ENCODE assay signal across 15 cellular contexts in the genomic region with DNA sequence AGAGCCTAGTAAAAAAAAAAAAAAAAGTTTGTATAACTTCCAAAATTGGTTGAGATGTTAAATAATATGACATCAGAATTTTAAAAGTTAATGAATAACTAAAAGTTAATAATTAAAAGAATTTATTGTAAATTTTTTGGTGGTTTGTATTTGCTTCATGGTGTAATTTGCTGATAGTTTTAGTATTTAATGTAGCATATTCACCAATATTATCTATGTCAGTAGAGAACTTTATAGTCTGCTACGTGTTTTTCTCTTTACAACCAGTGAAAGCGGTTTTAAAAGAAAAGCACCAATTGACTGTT. TPM values are rescaled to one million over a fixed set of nuclear protein-coding genes. Genes with fewer than 3 reads are reported as not detected.
A peak's percentile ranks its signal among the peaks of the same experiment; 100 is the strongest.
DNase-seq lines count a peak whose midpoint lies in the region; ATAC-seq, FAIRE-seq and TF ChIP-seq lines count a peak whose summit lies in the region.
"Had no signal": no experiment of that assay in that cellular context is flagged by ENCODE, and none has a peak within 500 bp of the region (broad histone marks: within the 10 kb centered on the region; RNA-seq: fewer than 3 reads in every experiment).

No MANE protein-coding gene starts in this region.

- peak overlapping the region; percentile 61 for H3K4me2 ChIP-seq in hepatocyte

- ATAC-seq in GM18907 (IDR thresholded peaks at IDR 0.05; ENCODE audit: unreplicated experiment) (peak; percentile 3), Panc1 (no peak)

- intact Hi-C loops in Panc1 (cut with micrococcal nuclease; ENCODE audit: unreplicated experiment) = loop anchor here (2.0 kb wide), 1 partner anchor 116 kb away; no protein-coding TSS in a partner anchor

- H3K79me2 ChIP-seq in hepatocyte = no peaks in the 10 kb centered on the region

- POLR2A ChIA-PET in Panc1 (lab: Charles Lee) = no interaction called here

- BruUV-seq in Panc1 (replicated peaks; lab: Mats Ljungman, UMichigan) = no TSS peak

- CTCF ChIA-PET in Panc1 (lab: Charles Lee) = interaction anchor here (1.5 kb wide), 1 partner anchor 13 kb away, joined by 3 read pairs; no protein-coding TSS in a partner anchor

- H3K36me3 ChIP-seq in Panc1 (ENCODE audit: control insufficient read depth, insufficient read depth, low read length) (no peaks in the 10 kb centered on the region; the same call in 1 of the 2 replicates), hepatocyte (replicated peaks; ENCODE audit: insufficient read depth, low read depth) (no peaks in the 10 kb centered on the region)

- H3K27ac ChIP-seq in C4-2B = no peak overlapping the region
- no peak overlapping the region for H3K27ac ChIP-seq in Panc1 (ENCODE audit: low read length)
- no peak overlapping the region for H3K27ac ChIP-seq in hepatocyte

- peak; percentile 67 for TF ChIP-seq CTCF in C4-2B (conservative IDR thresholded peaks at IDR 0.05)
- peak; percentile 6; the same call in 1 of the 2 replicates for TF ChIP-seq CTCF in Panc1 (IDR thresholded peaks at IDR 0.05)
- TF ChIP-seq CTCF in hepatocyte (IDR thresholded peaks at IDR 0.05; ENCODE audit: poor library complexity) = no peak

- H4K20me1 ChIP-seq in hepatocyte (ENCODE audit: insufficient read depth, poor library complexity, severe bottlenecking) = no peaks in the 10 kb centered on the region

- no peak for FAIRE-seq in GM19239 (lab: Jason Lieb, UNC)

- H3K27me3 ChIP-seq in Panc1 (ENCODE audit: control insufficient read depth, insufficient read depth, low read length) = no peaks in the 10 kb centered on the region
- H3K27me3 ChIP-seq in hepatocyte = no peaks in the 10 kb centered on the region

- in situ Hi-C loops in Panc1 (cut with HindIII; ENCODE audit: low pct_unique_long_range_greater_than_20kb, low sequenced_read_pairs) = no loop called here

- no peak overlapping the region for H2AFZ ChIP-seq in hepatocyte

- no peaks in the 10 kb centered on the region for H3K9me2 ChIP-seq in hepatocyte (replicated peaks; ENCODE audit: insufficient read depth)

- no peak for DNase-seq in Panc1 (ENCODE audit: low read depth, low spot score)
- no peak for DNase-seq in hepatocyte (ENCODE audit: low spot score)
- DNase-seq in GM19239 (ENCODE audit: insufficient read length, low spot score) = no peak
- DNase-seq in NOMO-1 treated with dmso at 0.1 percent for 144 hours (lab: John Stamatoyannopoulos, UW; ENCODE audit: unreplicated experiment) = no peak
- DNase-seq in NCI-H146 treated with DMSO at 0.1 percent for 48 hours (lab: John Stamatoyannopoulos, UW; ENCODE audit: unreplicated experiment) = no peak
- DNase-seq: Calu3; CD4-positive, alpha-beta T cell; DMS79; NCI-H1105; NCI-H1694 treated with DMSO at 0.1 percent for 48 hours; NCI-H446 treated with DMSO at 0.1 percent for 48 hours; NK-92 treated with Interleukin-12 subunit alpha and Interleukin-12 subunit beta, amount 100 ng/mL, for 24 hours had no signal

- H3K4me1 ChIP-seq in Panc1 (ENCODE audit: control insufficient read depth, insufficient read depth, low read length) (no peaks in the 10 kb centered on the region), hepatocyte (ENCODE audit: insufficient read depth) (peaks cover 8% of the 10 kb centered on the region)

- H3K4me3 ChIP-seq in Panc1 (ENCODE audit: low read depth in 2 of 2, low read length in 2 of 2) = no peak overlapping the region
- H3K4me3 ChIP-seq in hepatocyte = no peak overlapping the region

- WGBS in hepatocyte (ENCODE audit: low lambda C conversion rate, missing lambda C conversion rate) = 71% methylated on average over 2 of the region's 2 CpGs

- no peaks in the 10 kb centered on the region for H3K9me3 ChIP-seq in Panc1 (ENCODE audit: control insufficient read depth, insufficient read depth, low read depth, low read length)
- no peaks in the 10 kb centered on the region for H3K9me3 ChIP-seq in hepatocyte (ENCODE audit: low read depth)

RNA-seq across cellular contexts. Expression of gene STEAP4, which starts 51.8 kb away (rescaled TPM):
- total RNA-seq in Panc1 (2021; ENCODE audit: unreplicated experiment) (0.10 TPM), hepatocyte (0.88 and 1.1 TPM in 2 replicates)
- polyA plus RNA-seq in Panc1 (2012; ENCODE audit: insufficient read length) = 0.06 TPM
- not detected in 2 replicates for polyA plus RNA-seq in hepatocyte
- total RNA-seq: CD4-positive, alpha-beta T cell; SK-MEL-5 had no signal
